ENCODE assay signal across 26 cellular contexts in genomic region chr11:41921991-41922390, GRCh38.
"Had no signal": no experiment of that assay in that cellular context is flagged by ENCODE, and none has a peak within 500 bp of the region (broad histone marks: within the 10 kb centered on the region; RNA-seq: fewer than 3 reads in every experiment).

No MANE protein-coding gene starts in this region.

- H3K27me3 Mint-ChIP-seq: effector memory CD8-positive, alpha-beta T cell; naive thymus-derived CD8-positive, alpha-beta T cell had no signal

- H3K4me1 Mint-ChIP-seq: mesothelial cell of epicardium; naive thymus-derived CD8-positive, alpha-beta T cell had no signal

- ATAC-seq: activated naive CD4-positive, alpha-beta T cell treated with anti-CD3 and anti-CD28 coated beads, Interleukin-2, amount 50 U/mL, for 72 hours; effector memory CD8-positive, alpha-beta T cell; gastrocnemius medialis; naive thymus-derived CD8-positive, alpha-beta T cell had no signal

- H3K27ac ChIP-seq: ascending aorta, brain microvascular endothelial cell, esophagus squamous epithelium, gastrocnemius medialis, left ventricle myocardium inferior, neutrophil, ovary, prostate gland, testis, uterus, WERI-Rb-1 had no signal

- H3K4me3 ChIP-seq: ascending aorta, esophagus squamous epithelium, gastrocnemius medialis, left ventricle myocardium inferior, ovary, prostate gland, testis, uterus had no signal

- H3K9me3 ChIP-seq: gastrocnemius medialis, neutrophil, ovary, prostate gland, testis, uterus had no signal

- H3K27me3 ChIP-seq: ascending aorta, brain microvascular endothelial cell, esophagus squamous epithelium, gastrocnemius medialis, neutrophil, ovary, testis, uterus had no signal

- H3K36me3 ChIP-seq: ascending aorta, brain microvascular endothelial cell, esophagus squamous epithelium, gastrocnemius medialis, left ventricle myocardium inferior, neutrophil, ovary, prostate gland, uterus, WERI-Rb-1 had no signal

- DNase-seq: activated CD4-positive, alpha-beta T cell treated with anti-CD3 and anti-CD28 coated beads for 1 hour; activated gamma-delta T cell treated with Interleukin-2 at 50 U/mL for 16 hours; activated T-cell treated with anti-CD3 and anti-CD28 coated beads, Interleukin-2, amount 50 U/mL, for 1 hour; brain microvascular endothelial cell; central memory CD4-positive, alpha-beta T cell; dermis blood vessel endothelial cell; effector memory CD8-positive, alpha-beta T cell; esophagus squamous epithelium; gastrocnemius medialis; head of caudate nucleus; hypothalamus; kidney glomerular epithelial cell; left ventricle myocardium inferior; naive thymus-derived CD8-positive, alpha-beta T cell; ovary; stimulated activated CD4-positive, alpha-beta T cell treated with anti-CD3 and anti-CD28 coated beads, Interleukin-2, amount 100 ng/mL, for 48 hours; stimulated activated naive CD4-positive, alpha-beta T cell; testis; trophoblast cell; uterus; WERI-Rb-1 had no signal

- H3K27ac Mint-ChIP-seq: activated naive CD4-positive, alpha-beta T cell treated with anti-CD3 and anti-CD28 coated beads, Interleukin-2, amount 50 U/mL, for 72 hours; effector memory CD8-positive, alpha-beta T cell; mesothelial cell of epicardium; naive thymus-derived CD8-positive, alpha-beta T cell had no signal

- H3K36me3 Mint-ChIP-seq: mesothelial cell of epicardium had no signal

- H3K4me1 ChIP-seq: ascending aorta, esophagus squamous epithelium, gastrocnemius medialis, left ventricle myocardium inferior, prostate gland, testis, uterus had no signal

- H3K4me3 Mint-ChIP-seq: effector memory CD8-positive, alpha-beta T cell; mesothelial cell of epicardium; naive thymus-derived CD8-positive, alpha-beta T cell had no signal
